ENCODE assay signal across 8 cellular contexts in the genomic region with DNA sequence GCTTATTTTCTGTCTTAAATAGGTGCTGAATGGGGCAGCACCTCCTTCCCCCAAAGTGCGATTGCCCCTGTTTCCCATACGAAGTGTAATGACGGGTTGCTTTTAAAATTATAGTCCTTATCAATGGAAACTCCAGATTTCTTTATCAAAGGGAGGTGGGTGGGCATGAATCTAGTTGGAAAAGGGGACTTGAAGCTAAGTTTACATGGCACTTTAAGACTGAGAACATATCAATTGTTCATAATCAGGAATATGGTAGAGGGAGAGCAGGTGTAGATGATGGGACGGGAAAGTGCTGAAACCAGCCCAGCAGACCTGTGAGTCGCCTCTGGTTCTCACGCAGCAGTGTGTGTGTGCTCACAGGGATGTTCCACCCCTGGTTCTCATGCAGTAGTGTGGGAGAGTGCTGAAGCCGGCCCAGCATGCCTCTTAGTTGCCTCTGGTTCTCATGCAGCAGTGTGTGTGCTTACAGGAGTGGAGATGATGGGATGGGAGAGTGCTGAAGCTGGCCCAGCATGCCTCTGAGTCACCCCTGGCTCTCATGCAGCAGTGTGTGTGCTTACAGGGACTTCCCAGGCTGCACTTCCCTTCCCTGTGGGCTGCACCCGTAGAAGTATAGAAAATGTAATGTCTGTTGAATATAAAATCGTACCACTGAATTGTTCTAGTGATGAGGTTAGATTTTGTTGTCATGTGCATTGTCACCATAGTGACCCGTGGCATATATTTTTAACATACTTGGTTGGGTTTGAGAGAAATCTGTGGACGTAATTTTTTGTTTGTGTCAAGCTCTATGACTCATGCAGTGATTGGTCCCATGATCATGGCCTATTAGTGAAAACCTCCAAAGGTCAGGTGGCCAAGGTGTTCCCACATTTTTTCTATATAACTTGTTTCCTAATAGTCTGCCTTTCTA. TPM values are rescaled to one million over a fixed set of nuclear protein-coding genes. Genes with fewer than 3 reads are reported as not detected.
DNase-seq lines count a peak whose midpoint lies in the region; ATAC-seq and TF ChIP-seq lines count a peak whose summit lies in the region.

No MANE protein-coding gene starts in this region.

- H3K9me3 Mint-ChIP-seq in activated CD4-positive, alpha-beta T cell treated with anti-CD3 and anti-CD28 coated beads, Interleukin-2, amount 10 ng/mL, durations not matched to agents 24 days and 14 days, result peaks cover 5% of the 10 kb centered on the region

- in situ Hi-C loops in astrocyte of the spinal cord (cut with HindIII; ENCODE audit: low sequenced_read_pairs), result no loop called here

- WGBS in esophagus muscularis mucosa, result 75% methylated on average over 11 of the region's 11 CpGs

- H3K36me3 ChIP-seq in esophagus muscularis mucosa, result peaks cover 0 to 63% (median 34%) of the 10 kb centered on the region in 4 donors

- no peak overlapping the region for H3K4me3 ChIP-seq in astrocyte of the spinal cord (ENCODE audit: low read depth, low read length)
- no peak overlapping the region for H3K4me3 ChIP-seq in esophagus muscularis mucosa

- peaks cover 43% of the 10 kb centered on the region for H3K36me3 Mint-ChIP-seq in activated CD4-positive, alpha-beta T cell treated with anti-CD3 and anti-CD28 coated beads, Interleukin-2, amount 10 ng/mL, durations not matched to agents 24 days and 14 days (ENCODE audit: low read depth)

- no peak for TF ChIP-seq POLR2A in esophagus muscularis mucosa (IDR thresholded peaks at IDR 0.05; ENCODE audit: low read depth)

- H3K4me3 Mint-ChIP-seq in activated CD4-positive, alpha-beta T cell treated with anti-CD3 and anti-CD28 coated beads, Interleukin-2, amount 10 ng/mL, durations not matched to agents 24 days and 14 days, result no peak overlapping the region

- DNase-seq in activated CD4-positive, alpha-beta T cell treated with anti-CD3 and anti-CD28 coated beads, Interleukin-2, amount 10 ng/mL, durations not matched to agents 24 days and 14 days, result no peak
- no peak for DNase-seq in activated CD4-positive, alpha-beta T cell treated with anti-CD3 and anti-CD28 coated beads for 1 hour
- DNase-seq in astrocyte of the spinal cord (ENCODE audit: low read depth, low spot score), result peak; percentile 95
- DNase-seq in non-pigmented ciliary epithelial cell (ENCODE audit: low read depth), result peak; percentile 93
- DNase-seq in NCI-H748 treated with DMSO at 0.1 percent for 48 hours (lab: John Stamatoyannopoulos, UW), result no peak
- DNase-seq in NCI-H526 (lab: John Stamatoyannopoulos, UW), result no peak
- no peak for DNase-seq in esophagus muscularis mucosa (ENCODE audit: extremely low spot score)

- ATAC-seq in HG02884 (IDR thresholded peaks at IDR 0.05; ENCODE audit: unreplicated experiment), result peak; percentile 80

- H3K27ac Mint-ChIP-seq in activated CD4-positive, alpha-beta T cell treated with anti-CD3 and anti-CD28 coated beads, Interleukin-2, amount 10 ng/mL, durations not matched to agents 24 days and 14 days, result peak overlapping the region; percentile 56

- H3K27me3 Mint-ChIP-seq in activated CD4-positive, alpha-beta T cell treated with anti-CD3 and anti-CD28 coated beads, Interleukin-2, amount 10 ng/mL, durations not matched to agents 24 days and 14 days, result no peaks in the 10 kb centered on the region

- H3K4me1 ChIP-seq in esophagus muscularis mucosa, result peaks cover 0 to 10% (median 4%) of the 10 kb centered on the region in 4 donors

- no peaks in the 10 kb centered on the region for H3K27me3 ChIP-seq in esophagus muscularis mucosa

- H3K27ac ChIP-seq in esophagus muscularis mucosa (replicated peaks in 1 of 4), result no peak overlapping the region

- intact Hi-C loops in activated CD4-positive, alpha-beta T cell treated with anti-CD3 and anti-CD28 coated beads, Interleukin-2, amount 10 ng/mL, durations not matched to agents 24 days and 14 days (cut with micrococcal nuclease), result no loop called here
- intact Hi-C loops in esophagus muscularis mucosa (cut with DNase I), result no loop called here

- TF ChIP-seq CTCF in astrocyte of the spinal cord (IDR thresholded peaks at IDR 0.05; ENCODE audit: low read depth, low read length), result no peak
- TF ChIP-seq CTCF in esophagus muscularis mucosa (IDR thresholded peaks at IDR 0.05), result no peak

- H3K4me1 Mint-ChIP-seq in activated CD4-positive, alpha-beta T cell treated with anti-CD3 and anti-CD28 coated beads, Interleukin-2, amount 10 ng/mL, durations not matched to agents 24 days and 14 days, result peaks cover 9% of the 10 kb centered on the region

- no peaks in the 10 kb centered on the region for H3K9me3 ChIP-seq in esophagus muscularis mucosa

- no peak for TF ChIP-seq EP300 in esophagus muscularis mucosa (IDR thresholded peaks at IDR 0.05)

RNA-seq across cellular contexts. Expression of gene GPATCH2L, which starts 51.6 kb away (rescaled TPM):
- 60.6 and 61.6 TPM in 2 replicates for total RNA-seq in activated CD4-positive, alpha-beta T cell treated with anti-CD3 and anti-CD28 coated beads, Interleukin-2, amount 10 ng/mL, durations not matched to agents 24 days and 14 days
- total RNA-seq in esophagus muscularis mucosa, result 10 to 100 TPM; 42.4 to 59.1 (median 48.3) TPM

Comparison
In these comparisons a context has a peak if more than half of its experiments do, and no peak if none do; other contexts are left out.
1. DNase-seq: peak in astrocyte of the spinal cord (single experiment) and non-pigmented ciliary epithelial cell (single experiment); none in activated CD4-positive, alpha-beta T cell treated with anti-CD3 and anti-CD28 coated beads, Interleukin-2, amount 10 ng/mL, durations not matched to agents 24 days and 14 days (single experiment), activated CD4-positive, alpha-beta T cell treated with anti-CD3 and anti-CD28 coated beads for 1 hour (single experiment), NCI-H748 treated with DMSO at 0.1 percent for 48 hours (single experiment), NCI-H526 (0 of 2) and esophagus muscularis mucosa (single experiment).